8 cellular contexts compared by ENCODE assay signal in the genomic region with DNA sequence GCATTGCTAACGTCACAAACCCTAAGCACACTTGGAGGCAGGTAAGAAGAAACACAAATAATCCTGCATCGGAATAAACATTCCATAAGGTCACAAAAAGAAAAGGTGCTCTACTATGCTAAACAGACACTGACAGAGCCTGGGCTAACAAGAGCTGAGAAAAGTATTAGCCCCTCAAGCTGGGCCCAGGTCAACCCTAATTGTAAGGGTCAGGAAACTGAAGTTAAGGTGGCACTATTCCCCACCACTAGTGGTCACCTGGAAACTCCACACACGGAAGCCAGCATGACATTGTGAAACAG. TPM values are rescaled to one million over a fixed set of nuclear protein-coding genes. Genes with fewer than 3 reads are reported as not detected.
DNase-seq lines count a peak whose midpoint lies in the region; ATAC-seq and TF ChIP-seq lines count a peak whose summit lies in the region.

No MANE protein-coding gene starts in this region.

- TF ChIP-seq CTCF in BE2C (IDR thresholded peaks at IDR 0.05; ENCODE audit: low read depth, low read length) (peak; percentile 8; the same call in 1 of the 2 replicates), Loucy (conservative IDR thresholded peaks at IDR 0.05; ENCODE audit: low read length) (peak; percentile 16; the same call in 1 of the 2 replicates), dorsolateral prefrontal cortex (IDR thresholded peaks at IDR 0.05 in 54 of 56, conservative IDR thresholded peaks at IDR 0.05 in 2 of 56; ENCODE audit: low read depth in 1 of 56, partially characterized antibody in 56 of 56) (no peak), nephron (IDR thresholded peaks at IDR 0.05; ENCODE audit: unreplicated experiment in 3 of 3) (no peak)

- no peaks in the 10 kb centered on the region for H3K9me3 Mint-ChIP-seq in nephron

- peaks cover 63% of the 10 kb centered on the region for H3K79me2 ChIP-seq in Loucy (ENCODE audit: insufficient read depth, low read length)

- DNase-seq in BE2C, result no peak
- DNase-seq in dorsolateral prefrontal cortex, result no peak
- no peak for DNase-seq in SIG-M5 treated with dmso at 0.1 percent for 504 hours (lab: John Stamatoyannopoulos, UW; ENCODE audit: unreplicated experiment)
- DNase-seq in SIG-M5 (lab: John Stamatoyannopoulos, UW), result no peak

- H3K27me3 Mint-ChIP-seq in nephron (ENCODE audit: low read depth), result peaks cover 28% of the 10 kb centered on the region

- no peak overlapping the region for H2AFZ ChIP-seq in Loucy (ENCODE audit: low read length)

- H3K36me3 ChIP-seq in BE2C (peaks cover 3% of the 10 kb centered on the region; the same call in 1 of the 2 replicates), Loucy (ENCODE audit: insufficient read depth, low read length) (peaks cover 3% of the 10 kb centered on the region; the same call in 1 of the 2 replicates)

- H3K9ac ChIP-seq in Loucy (ENCODE audit: low read depth, low read length, poor library complexity, severe bottlenecking), result peak overlapping the region; percentile 88

- ATAC-seq in GM19467 (IDR thresholded peaks at IDR 0.05; ENCODE audit: unreplicated experiment), result no peak
- no peak for ATAC-seq in activated CD4-positive, CD25-positive, alpha-beta regulatory T cell treated with anti-CD3 and anti-CD28 coated beads, Interleukin-2, amount 50 U/mL, for 24 hours

- H3K4me3 ChIP-seq in BE2C (ENCODE audit: low read depth, low read length) (peak overlapping the region; percentile 89), Loucy (ENCODE audit: low read length, poor library complexity, severe bottlenecking) (peak overlapping the region; percentile 86), dorsolateral prefrontal cortex (peak overlapping the region; percentile 59 to 96 (median 85))

- H3K27me3 ChIP-seq in BE2C (peaks cover 29% of the 10 kb centered on the region), Loucy (ENCODE audit: insufficient read depth, low read length, poor library complexity, severe bottlenecking) (no peaks in the 10 kb centered on the region), dorsolateral prefrontal cortex (no peaks in the 10 kb centered on the region)

- H4K20me1 ChIP-seq in Loucy (ENCODE audit: insufficient read depth, low read length, poor library complexity, severe bottlenecking), result peaks cover 58% of the 10 kb centered on the region

- peaks cover 3% of the 10 kb centered on the region; the same call in 1 of the 2 replicates for H3K4me1 ChIP-seq in BE2C
- peaks cover 61% of the 10 kb centered on the region for H3K4me1 ChIP-seq in Loucy (ENCODE audit: insufficient read depth, low read length, poor library complexity, severe bottlenecking)

- H3K4me1 Mint-ChIP-seq in nephron, result peaks cover 59% of the 10 kb centered on the region

- intact Hi-C loops in dorsolateral prefrontal cortex (cut with DNase I), result loop anchor here (5.0 to 10.0 kb wide), 6 partner anchors 55 to 527 kb away; partner anchors contain the start of genes SUMO3 (in 2 of the 2) and UBE2G2 (in 2 of the 2)

- H3K9me3 ChIP-seq in BE2C, result no peaks in the 10 kb centered on the region
- no peaks in the 10 kb centered on the region for H3K9me3 ChIP-seq in Loucy (ENCODE audit: insufficient read depth, low read depth, low read length)

- H3K9me2 ChIP-seq in Loucy (replicated peaks; ENCODE audit: low read depth, low read length), result no peaks in the 10 kb centered on the region

- no peaks in the 10 kb centered on the region for H3F3A ChIP-seq in Loucy (ENCODE audit: low read depth)

- H3K27ac Mint-ChIP-seq in nephron, result peak overlapping the region; percentile 82 to 95 (median 94)

- peaks cover 5% of the 10 kb centered on the region for H3K36me3 Mint-ChIP-seq in nephron (ENCODE audit: low read depth)

- peak overlapping the region in 51 of 59 donors; percentile 31 to 94 (median 85) for H3K27ac ChIP-seq in dorsolateral prefrontal cortex

- H3K4me2 ChIP-seq in Loucy (ENCODE audit: low read depth, low read length, poor library complexity, severe bottlenecking), result peak overlapping the region; percentile 85

- H3K4me3 Mint-ChIP-seq in nephron, result peak overlapping the region; percentile 94 to 99 (median 96)

RNA-seq across cellular contexts. Expression of gene PTTG1IP, which starts 1.3 kb away (rescaled TPM):
- polyA plus RNA-seq in BE2C (2012; ENCODE audit: insufficient read depth, insufficient read length, low read depth), result 217 TPM
- 100 to 1,000 TPM in 67 of 120 experiments, 10 to 100 TPM in 53; 59.2 to 243 (median 103) TPM for total RNA-seq in dorsolateral prefrontal cortex

RNA-seq across cellular contexts. Expression of gene ITGB2, which starts 48.5 kb away (rescaled TPM):
- not detected for polyA plus RNA-seq in BE2C (2012; ENCODE audit: insufficient read depth, insufficient read length, low read depth)
- total RNA-seq in dorsolateral prefrontal cortex, result 100 to 1,000 TPM in 1 of 120 experiments, 10 to 100 TPM in 116, 1 to 10 TPM in 3; 8.2 to 105 (median 26.7) TPM

RNA-seq across cellular contexts. Expression of gene SUMO3, which starts 54.4 kb away (rescaled TPM):
- 93.0 TPM for polyA plus RNA-seq in BE2C (2012; ENCODE audit: insufficient read depth, insufficient read length, low read depth)
- 100 to 1,000 TPM in 16 of 120 experiments, 10 to 100 TPM in 104; 44.1 to 127 (median 83.9) TPM for total RNA-seq in dorsolateral prefrontal cortex

Comparison
In these comparisons a context has a peak if more than half of its experiments do, and no peak if none do; other contexts are left out.
1. CTCF ChIP-seq: peak in BE2C (single experiment) and Loucy (single experiment); none in dorsolateral prefrontal cortex (0 of 56) and nephron (0 of 3).
2. Peak in every context shown above with its lines, with median percentiles within 50 percentile points of each other: H3K4me3 ChIP-seq.